23 cellular contexts compared by ENCODE assay signal in the genomic region with DNA sequence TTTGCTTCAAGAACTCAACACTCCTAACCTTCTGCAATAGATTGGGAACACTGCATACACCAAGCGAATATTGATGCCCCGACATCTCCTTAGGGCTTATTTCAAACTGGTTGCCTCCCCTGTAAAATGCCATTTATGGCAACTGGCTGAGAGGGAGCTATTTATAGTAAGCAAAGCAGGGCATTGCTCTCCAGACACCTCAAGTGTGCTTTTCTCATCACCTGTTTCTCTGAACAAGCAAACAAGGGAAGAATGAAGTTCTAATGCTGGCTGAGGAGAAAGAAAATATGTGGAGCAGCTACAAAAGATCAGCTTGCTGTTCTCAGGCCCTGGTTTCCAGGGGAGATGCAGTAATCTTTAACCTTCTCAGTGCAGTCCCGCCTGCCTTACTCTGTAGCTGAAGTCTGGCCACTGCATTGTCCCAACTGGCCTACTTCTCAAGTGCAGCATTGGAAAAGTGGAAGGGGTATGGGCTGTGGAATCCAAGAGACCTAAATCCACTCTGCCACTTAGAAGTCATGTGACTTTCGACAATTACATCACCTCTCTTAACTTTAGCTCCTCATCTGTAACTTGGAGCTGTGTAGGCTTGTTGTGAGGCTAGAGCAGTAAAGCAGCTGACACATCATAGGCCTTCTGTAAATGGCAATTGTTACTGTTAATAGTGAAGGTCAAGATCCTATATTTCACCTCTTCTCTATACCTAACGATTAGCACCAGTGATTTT. TPM values are rescaled to one million over a fixed set of nuclear protein-coding genes. Genes with fewer than 3 reads are reported as not detected.
"Had no signal": no experiment of that assay in that cellular context is flagged by ENCODE, and none has a peak within 500 bp of the region (broad histone marks: within the 10 kb centered on the region; RNA-seq: fewer than 3 reads in every experiment).

No MANE protein-coding gene starts in this region.

- H3K4me2 ChIP-seq: hepatocyte had no signal

- H3K4me1 Mint-ChIP-seq: naive thymus-derived CD4-positive, alpha-beta T cell; stimulated activated effector memory CD8-positive, alpha-beta T cell treated with anti-CD3 and anti-CD28 coated beads, Interleukin-12 subunit alpha, Interleukin-12 subunit beta, amount 100 ng/mL, for 72 hours had no signal

- H3K27me3 Mint-ChIP-seq: effector memory CD8-positive, alpha-beta T cell had no signal

- H3K27me3 ChIP-seq: esophagus squamous epithelium, hepatocyte, right atrium auricular region, sigmoid colon, suprapubic skin, tibial artery had no signal

- H3K4me3 Mint-ChIP-seq: dendritic cell treated with granulocyte-macrophage colony-stimulating factor and Interleukin-4, amounts not matched to agents 40 ng/mL and 50 ng/mL, for 4 days; effector memory CD8-positive, alpha-beta T cell; naive thymus-derived CD4-positive, alpha-beta T cell; stimulated activated effector memory CD8-positive, alpha-beta T cell treated with anti-CD3 and anti-CD28 coated beads, Interleukin-12 subunit alpha, Interleukin-12 subunit beta, amount 100 ng/mL, for 72 hours had no signal

- FAIRE-seq: colon, kidney, small intestine had no signal

- ATAC-seq: effector memory CD8-positive, alpha-beta T cell; left colon; naive thymus-derived CD4-positive, alpha-beta T cell; stimulated activated effector memory CD8-positive, alpha-beta T cell treated with anti-CD3 and anti-CD28 coated beads, Interleukin-12 subunit alpha, Interleukin-12 subunit beta, amount 100 ng/mL, for 72 hours; stimulated activated naive CD8-positive, alpha-beta T cell treated with anti-CD3 and anti-CD28 coated beads, Interleukin-15, Interleukin-2, amounts not matched to agents 100 U/mL and 50 U/mL, for 24 hours had no signal

- H3K27ac Mint-ChIP-seq: dendritic cell treated with granulocyte-macrophage colony-stimulating factor and Interleukin-4, amounts not matched to agents 40 ng/mL and 50 ng/mL, for 4 days; effector memory CD8-positive, alpha-beta T cell; naive thymus-derived CD4-positive, alpha-beta T cell; stimulated activated effector memory CD8-positive, alpha-beta T cell treated with anti-CD3 and anti-CD28 coated beads, Interleukin-12 subunit alpha, Interleukin-12 subunit beta, amount 100 ng/mL, for 72 hours had no signal

- H3K9me3 ChIP-seq: esophagus squamous epithelium, right atrium auricular region, sigmoid colon, suprapubic skin, tibial artery had no signal

- H3K27ac ChIP-seq: esophagus squamous epithelium, hepatocyte, right atrium auricular region, sigmoid colon, suprapubic skin, tibial artery had no signal

- H3K4me1 ChIP-seq: esophagus squamous epithelium, right atrium auricular region, sigmoid colon, suprapubic skin, tibial artery had no signal

- H3K36me3 Mint-ChIP-seq: naive thymus-derived CD4-positive, alpha-beta T cell; stimulated activated effector memory CD8-positive, alpha-beta T cell treated with anti-CD3 and anti-CD28 coated beads, Interleukin-12 subunit alpha, Interleukin-12 subunit beta, amount 100 ng/mL, for 72 hours had no signal

- H3K36me3 ChIP-seq: esophagus squamous epithelium, right atrium auricular region, sigmoid colon, suprapubic skin, tibial artery had no signal

- H3K9me3 Mint-ChIP-seq: dendritic cell treated with granulocyte-macrophage colony-stimulating factor and Interleukin-4, amounts not matched to agents 40 ng/mL and 50 ng/mL, for 4 days; effector memory CD8-positive, alpha-beta T cell; naive thymus-derived CD4-positive, alpha-beta T cell; stimulated activated effector memory CD8-positive, alpha-beta T cell treated with anti-CD3 and anti-CD28 coated beads, Interleukin-12 subunit alpha, Interleukin-12 subunit beta, amount 100 ng/mL, for 72 hours had no signal

- H2AFZ ChIP-seq: hepatocyte had no signal

- H3K4me3 ChIP-seq: esophagus squamous epithelium, hepatocyte, right atrium auricular region, sigmoid colon, suprapubic skin, tibial artery had no signal

- H3K79me2 ChIP-seq: hepatocyte had no signal

- DNase-seq: cerebellar nuclear complex; effector memory CD8-positive, alpha-beta T cell; esophagus squamous epithelium; foreskin fibroblast; kidney; left colon; mesendoderm; naive thymus-derived CD4-positive, alpha-beta T cell; posterior cingulate gyrus; sigmoid colon; small intestine; stimulated activated CD4-positive, alpha-beta T cell treated with anti-CD3 and anti-CD28 coated beads, Interleukin-12 subunit alpha, Interleukin-12 subunit beta, amount 100 ng/mL, for 4 hours; stimulated activated CD4-positive, alpha-beta T cell treated with anti-CD3 and anti-CD28 coated beads, Interleukin-2, amount 100 ng/mL, for 48 hours; stimulated activated CD8-positive, alpha-beta memory T cell treated with anti-CD3 and anti-CD28 coated beads, Interleukin-4, amount 100 ng/mL, for 48 hours; stimulated activated naive CD8-positive, alpha-beta T cell treated with anti-CD3 and anti-CD28 coated beads, Interleukin-15, Interleukin-2, amounts not matched to agents 100 U/mL and 50 U/mL, for 24 hours; tibial artery had no signal

RNA-seq across cellular contexts. Expression of gene FGF13, which starts 47.9 kb away (rescaled TPM):
- total RNA-seq: naive thymus-derived CD4-positive, alpha-beta T cell; osteocyte had no signal
- polyA plus RNA-seq: naive thymus-derived CD4-positive, alpha-beta T cell had no signal
